In the genomic region with DNA sequence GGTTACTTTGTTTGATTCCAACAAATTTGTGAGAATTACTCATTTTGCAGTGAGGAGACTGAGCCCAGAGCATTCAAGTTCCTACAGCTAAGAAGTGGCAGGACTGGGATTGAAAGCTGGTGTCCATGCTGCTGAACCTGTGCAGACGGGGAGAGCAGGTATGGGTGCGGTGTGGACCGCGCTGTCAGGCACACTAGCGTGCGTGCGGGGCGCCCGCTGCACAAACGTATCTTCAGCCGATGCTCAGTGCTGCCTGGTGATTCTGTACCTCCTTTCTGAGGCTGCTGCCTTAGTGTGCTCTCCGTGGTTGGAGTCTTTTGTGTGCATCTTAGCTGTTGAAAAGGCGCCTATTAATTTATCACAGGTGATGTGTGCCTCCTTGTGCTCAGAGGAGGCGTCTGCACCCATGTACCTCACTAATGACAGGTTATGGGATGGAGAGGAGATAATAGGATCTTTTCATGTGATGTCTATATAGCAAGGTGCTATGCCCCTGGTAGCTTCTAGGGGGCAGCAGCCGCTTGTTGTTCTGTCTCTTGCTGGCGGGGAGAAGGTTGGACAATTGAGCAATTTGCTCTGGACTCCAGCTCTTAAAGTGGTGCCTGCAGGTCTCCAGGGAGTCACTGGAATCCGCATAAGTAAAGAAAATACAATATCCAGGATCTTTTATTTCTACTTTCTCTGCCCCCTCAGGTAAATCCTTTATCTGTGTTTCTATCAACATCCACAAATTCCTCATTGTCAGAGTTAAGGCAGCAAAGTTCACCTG, we compare ENCODE assay signal across 8 cellular contexts. TPM values are rescaled to one million over a fixed set of nuclear protein-coding genes. Genes with fewer than 3 reads are reported as not detected.
DNase-seq lines count a peak whose midpoint lies in the region; ATAC-seq, FAIRE-seq and TF ChIP-seq lines count a peak whose summit lies in the region.

No MANE protein-coding gene starts in this region.

- H3K4me3 Mint-ChIP-seq in activated CD4-positive, alpha-beta memory T cell treated with anti-CD3 and anti-CD28 coated beads for 36 hours = no peak overlapping the region

- H3K4me1 Mint-ChIP-seq in activated CD4-positive, alpha-beta memory T cell treated with anti-CD3 and anti-CD28 coated beads for 36 hours (ENCODE audit: low read depth) = peaks cover 39% of the 10 kb centered on the region

- peaks cover 2% of the 10 kb centered on the region for H3K36me3 Mint-ChIP-seq in activated CD4-positive, alpha-beta memory T cell treated with anti-CD3 and anti-CD28 coated beads for 36 hours

- H3K36me3 ChIP-seq in H1 (ENCODE audit: control insufficient read depth in 2 of 4, insufficient read depth in 4 of 4, low read length in 3 of 4) (no peaks in the 10 kb centered on the region), thyroid gland (no peaks in the 10 kb centered on the region)

- TF ChIP-seq RAD21 in H1 (IDR thresholded peaks at IDR 0.05 in 1 of 2, conservative IDR thresholded peaks at IDR 0.05 in 1 of 2; ENCODE audit: low read depth in 2 of 2, low read length in 2 of 2) = peak; percentile 84

- intact Hi-C loops in activated CD4-positive, alpha-beta memory T cell treated with anti-CD3 and anti-CD28 coated beads for 36 hours (cut with micrococcal nuclease) = no loop called here
- intact Hi-C loops in thyroid gland (cut with DNase I) = no loop called here

- H2BK5ac ChIP-seq in H1 (ENCODE audit: low read depth, low read length) = no peak overlapping the region

- peak; percentile 96 for DNase-seq in DMS153 treated with DMSO at 0.1 percent for 48 hours (lab: John Stamatoyannopoulos, UW; ENCODE audit: unreplicated experiment)
- peak; percentile 73 for DNase-seq in HT1080 (ENCODE audit: low read depth)
- DNase-seq in NCI-H82 (lab: John Stamatoyannopoulos, UW) = peak; percentile 95
- DNase-seq in activated CD4-positive, alpha-beta memory T cell treated with anti-CD3 and anti-CD28 coated beads for 36 hours = peak; percentile 67
- no peak for DNase-seq in H1 (ENCODE audit: low read depth in 1 of 2, low spot score in 2 of 2)
- peak; percentile 18 for DNase-seq in middle frontal gyrus (ENCODE audit: extremely low spot score, low spot score)
- DNase-seq in thyroid gland = peak; percentile 75 to 79

- H4K91ac ChIP-seq in H1 (replicated peaks; ENCODE audit: insufficient read length, low read length) = peak overlapping the region; percentile 41

- WGBS in H1 (ENCODE audit: extremely low coverage in 1 of 2, insufficient coverage in 1 of 2, insufficient read length in 1 of 2, insufficient replicate concordance in 2 of 2, low coverage in 1 of 2, low lambda C conversion rate in 2 of 2, missing lambda C conversion rate in 1 of 2), 2 experiments = 61% methylated on average over 17 of the region's 17 CpGs; no CpG with 5 or more reads in 1 of the 2 experiments
- 49 to 59% methylated on average over 12 to 17 of the region's 17 CpGs for WGBS in thyroid gland, 2 donors

- H2BK120ac ChIP-seq in H1 (replicated peaks; ENCODE audit: low read depth, low read length) = no peak overlapping the region

- H3K4me3 ChIP-seq in H1 (ENCODE audit: extremely low read depth in 1 of 4, insufficient read depth in 2 of 4, low read depth in 3 of 4, low read length in 4 of 4) (no peak overlapping the region), thyroid gland (replicated peaks in 1 of 3) (no peak overlapping the region)

- peaks cover 8% of the 10 kb centered on the region; the same call in 1 of the 2 replicates for H3K79me1 ChIP-seq in H1 (ENCODE audit: low read depth, low read length)

- H3K4me2 ChIP-seq in H1 (ENCODE audit: insufficient read depth in 1 of 2, low read depth in 2 of 2, low read length in 2 of 2) = no peak overlapping the region

- no peaks in the 10 kb centered on the region for H3K23me2 ChIP-seq in H1 (ENCODE audit: low read depth, low read length)

- H2BK20ac ChIP-seq in H1 (ENCODE audit: low read length) = no peak overlapping the region

- TF ChIP-seq CTCF in H1 (IDR thresholded peaks at IDR 0.05; ENCODE audit: control extremely low read depth in 1 of 3, insufficient read depth in 1 of 3, low read depth in 1 of 3, low read length in 3 of 3) (peak; percentile 51 to 89 (median 77)), thyroid gland (IDR thresholded peaks at IDR 0.05) (peak; percentile 68 to 93 (median 80))

- no peak overlapping the region for H3K14ac ChIP-seq in H1 (ENCODE audit: insufficient read length)

- H3K18ac ChIP-seq in H1 (ENCODE audit: extremely low read depth, low read length) = peak overlapping the region; percentile 63; the same call in 1 of the 2 replicates

- no peaks in the 10 kb centered on the region for H3K9me3 ChIP-seq in H1 (ENCODE audit: insufficient read depth in 2 of 2, low read depth in 1 of 2, low read length in 1 of 2)
- H3K9me3 ChIP-seq in thyroid gland = no peaks in the 10 kb centered on the region

- no peaks in the 10 kb centered on the region for H3K9me3 Mint-ChIP-seq in activated CD4-positive, alpha-beta memory T cell treated with anti-CD3 and anti-CD28 coated beads for 36 hours

- no peak overlapping the region for H3K4ac ChIP-seq in H1 (replicated peaks; ENCODE audit: insufficient read length, low read depth, low read length)

- no peaks in the 10 kb centered on the region for H3K27me3 Mint-ChIP-seq in activated CD4-positive, alpha-beta memory T cell treated with anti-CD3 and anti-CD28 coated beads for 36 hours

- no peak for TF ChIP-seq EP300 in H1 (IDR thresholded peaks at IDR 0.05; ENCODE audit: borderline replicate concordance in 1 of 2, low read depth in 2 of 2, low read length in 2 of 2)

- no peak overlapping the region for H3K56ac ChIP-seq in H1 (replicated peaks; ENCODE audit: insufficient read length, low read depth, low read length)

- peak overlapping the region; percentile 74; the same call in 1 of the 2 replicates for H2BK15ac ChIP-seq in H1 (ENCODE audit: low read length)

- ATAC-seq in HG03565 (IDR thresholded peaks at IDR 0.05; ENCODE audit: unreplicated experiment) = no peak

- FAIRE-seq in H1 (lab: Jason Lieb, UNC) = peak; percentile 79

- H2AK5ac ChIP-seq in H1 (ENCODE audit: low read depth, low read length) = no peak overlapping the region

- H3K4me1 ChIP-seq in H1 (replicated peaks in 1 of 4; ENCODE audit: control insufficient read depth in 3 of 4, insufficient read depth in 4 of 4, low read length in 3 of 4) (peaks cover 3 to 12% (median 5%) of the 10 kb centered on the region in 4 experiments; a peak in 6 of 7 replicates), thyroid gland (peaks cover 17 to 33% of the 10 kb centered on the region in 2 donors)

- peaks cover 1 to 3% of the 10 kb centered on the region in 2 experiments for H4K20me1 ChIP-seq in H1 (replicated peaks in 1 of 2; ENCODE audit: control insufficient read depth in 1 of 2, insufficient read depth in 2 of 2, low read length in 2 of 2)

- H3K27ac Mint-ChIP-seq in activated CD4-positive, alpha-beta memory T cell treated with anti-CD3 and anti-CD28 coated beads for 36 hours = no peak overlapping the region

- H2BK12ac ChIP-seq in H1 (ENCODE audit: low read depth, low read length) = peak overlapping the region; percentile 83

- no peak overlapping the region for H3K9ac ChIP-seq in H1 (replicated peaks in 1 of 4; ENCODE audit: extremely low read depth in 1 of 4, low read depth in 3 of 4, low read length in 3 of 4)

- TF ChIP-seq POLR2A in H1 (IDR thresholded peaks at IDR 0.05; ENCODE audit: control extremely low read depth in 1 of 2, low read depth in 2 of 2, low read length in 2 of 2) (no peak), thyroid gland (IDR thresholded peaks at IDR 0.05) (no peak)

- POLR2A ChIA-PET in activated CD4-positive, alpha-beta memory T cell treated with anti-CD3 and anti-CD28 coated beads for 36 hours (lab: Charles Lee) = no interaction called here
- POLR2A ChIA-PET in H1 (lab: Charles Lee; ENCODE audit: partially characterized antibody) = interaction anchor here (0.8 to 1.6 kb wide), 3 partner anchors 10 to 473 kb away, joined by 3 to 7 read pairs (median 5); a partner anchor contains a TSS

- H3K23ac ChIP-seq in H1 (ENCODE audit: insufficient read length) = no peak overlapping the region

- peaks cover 3 to 34% of the 10 kb centered on the region in 2 experiments; a peak in 2 of 4 replicates for H3K79me2 ChIP-seq in H1 (ENCODE audit: control insufficient read depth in 1 of 2, insufficient read depth in 2 of 2, low read length in 2 of 2)

- no peak overlapping the region for H4K8ac ChIP-seq in H1 (ENCODE audit: extremely low read depth, insufficient read depth, low read length)

- H3K27me3 ChIP-seq in H1 (replicated peaks in 1 of 4; ENCODE audit: control insufficient read depth in 3 of 4, extremely low read depth in 1 of 4, insufficient read depth in 3 of 4, low read length in 3 of 4) (no peaks in the 10 kb centered on the region), thyroid gland (no peaks in the 10 kb centered on the region)

- CTCF ChIA-PET in activated CD4-positive, alpha-beta memory T cell treated with anti-CD3 and anti-CD28 coated beads for 36 hours (lab: Charles Lee) = interaction anchor here (0.7 to 9.9 kb wide), 23 partner anchors 12 to 456 kb away, joined by 3 to 159 read pairs (median 5); a partner anchor contains a TSS
- CTCF ChIA-PET in H1 (lab: Charles Lee; ENCODE audit: partially characterized antibody) = interaction anchor here (0.7 to 9.1 kb wide), 59 partner anchors 9 to 465 kb away, joined by 3 to 78 read pairs (median 4); a partner anchor contains a TSS

- no peak overlapping the region for H3K27ac ChIP-seq in H1 (ENCODE audit: low read depth, low read length)
- no peak overlapping the region for H3K27ac ChIP-seq in thyroid gland

- H2AFZ ChIP-seq in H1 (ENCODE audit: low read length) = no peak overlapping the region

- no peak overlapping the region for H4K5ac ChIP-seq in H1 (ENCODE audit: insufficient read length, low read depth, low read length)

RNA-seq across cellular contexts. Expression of a gene that starts 32.5 kb away (rescaled TPM):
- total RNA-seq in HT1080 (2014; rRNA removed; shearing (Covaris generic)) = 17.7 and 20.4 TPM in 2 replicates
- 9.0 and 11.5 TPM in 2 replicates for polyA plus RNA-seq in HT1080 (2015; cell fraction: cytosol; rRNA removed)
- 13.6 and 15.3 TPM in 2 replicates for polyA plus RNA-seq in HT1080 (2015; cell fraction: nucleus; rRNA removed)
- 10 to 100 TPM; 17.3 to 17.6 TPM for total RNA-seq in activated CD4-positive, alpha-beta memory T cell treated with anti-CD3 and anti-CD28 coated beads for 36 hours
- 19.8 and 25.5 TPM in 2 replicates for total RNA-seq in H1 (2021; fragmentation: NEBNext Ultra II Directional; extraction: Animal tissue kit (Norgen Biotek cat#: 25700))
- 13.0 and 24.0 TPM in 2 replicates for polyA plus RNA-seq in H1 (2011; rRNA removed)
- polyA plus RNA-seq in H1 (2011; cell fraction: cytosol; rRNA removed) = 19.1 TPM
- polyA plus RNA-seq in H1 (2011; cell fraction: nucleus; rRNA removed) = 23.0 TPM
- polyA plus RNA-seq in H1 (2012, experiment 1 of 2) = 12.3 to 26.3 TPM (median 24.9 TPM) in 4 replicates
- polyA plus RNA-seq in H1 (2012, experiment 2 of 2) = 22.9 TPM
- 20.4 TPM for polyA plus RNA-seq in H1 (2013, experiment 1 of 2)
- 23.6 TPM for polyA plus RNA-seq in H1 (2013, experiment 2 of 2)
- polyA minus RNA-seq in H1 (2011; rRNA and poly(A)+ RNA removed) = 7.1 and 7.4 TPM in 2 replicates
- polyA minus RNA-seq in H1 (2011; cell fraction: cytosol; rRNA and poly(A)+ RNA removed) = 11.6 TPM
- 10.0 TPM for polyA minus RNA-seq in H1 (2011; cell fraction: nucleus; rRNA and poly(A)+ RNA removed)
- total RNA-seq in thyroid gland = 10 to 100 TPM; 14.0 to 28.4 (median 20.7) TPM

RNA-seq across cellular contexts. Expression of a gene that starts 35.0 kb away (rescaled TPM):
- total RNA-seq in HT1080 (2014; rRNA removed; shearing (Covaris generic)) = 71.0 and 78.0 TPM in 2 replicates
- polyA plus RNA-seq in HT1080 (2015; cell fraction: cytosol; rRNA removed) = 61.9 and 66.7 TPM in 2 replicates
- 43.0 and 44.7 TPM in 2 replicates for polyA plus RNA-seq in HT1080 (2015; cell fraction: nucleus; rRNA removed)
- total RNA-seq in activated CD4-positive, alpha-beta memory T cell treated with anti-CD3 and anti-CD28 coated beads for 36 hours = 10 to 100 TPM; 32.0 to 32.8 TPM
- total RNA-seq in H1 (2021; fragmentation: NEBNext Ultra II Directional; extraction: Animal tissue kit (Norgen Biotek cat#: 25700)) = 78.3 and 79.9 TPM in 2 replicates
- polyA plus RNA-seq in H1 (2011; rRNA removed) = 30.9 and 34.3 TPM in 2 replicates
- 47.3 TPM for polyA plus RNA-seq in H1 (2011; cell fraction: cytosol; rRNA removed)
- 42.0 TPM for polyA plus RNA-seq in H1 (2011; cell fraction: nucleus; rRNA removed)
- polyA plus RNA-seq in H1 (2012, experiment 1 of 2) = 56.9 to 66.5 TPM (median 58.3 TPM) in 4 replicates
- 39.2 TPM for polyA plus RNA-seq in H1 (2012, experiment 2 of 2)
- polyA plus RNA-seq in H1 (2013, experiment 1 of 2) = 67.7 TPM
- 66.3 TPM for polyA plus RNA-seq in H1 (2013, experiment 2 of 2)
- 91.2 and 91.8 TPM in 2 replicates for polyA minus RNA-seq in H1 (2011; rRNA and poly(A)+ RNA removed)
- polyA minus RNA-seq in H1 (2011; cell fraction: cytosol; rRNA and poly(A)+ RNA removed) = 26.5 TPM
- polyA minus RNA-seq in H1 (2011; cell fraction: nucleus; rRNA and poly(A)+ RNA removed) = 45.0 TPM
- total RNA-seq in thyroid gland = 10 to 100 TPM; 24.2 to 30.3 (median 27.5) TPM

RNA-seq across cellular contexts. Expression of a gene that starts 57.5 kb away (rescaled TPM):
- 0.13 TPM in 1 of 2 replicates, not detected in the other for total RNA-seq in HT1080 (2014; rRNA removed; shearing (Covaris generic))
- polyA plus RNA-seq in HT1080 (2015; cell fraction: cytosol; rRNA removed) = 0.50 TPM in 1 of 2 replicates, not detected in the other
- polyA plus RNA-seq in HT1080 (2015; cell fraction: nucleus; rRNA removed) = 0.26 and 0.61 TPM in 2 replicates
- total RNA-seq in activated CD4-positive, alpha-beta memory T cell treated with anti-CD3 and anti-CD28 coated beads for 36 hours = under 1 TPM in 1 of 2 experiments, not detected in 1; 0.36 TPM
- 0.30 and 0.38 TPM in 2 replicates for total RNA-seq in H1 (2021; fragmentation: NEBNext Ultra II Directional; extraction: Animal tissue kit (Norgen Biotek cat#: 25700))
- 0.09 and 0.15 TPM in 2 replicates for polyA plus RNA-seq in H1 (2011; rRNA removed)
- 0.18 TPM for polyA plus RNA-seq in H1 (2011; cell fraction: cytosol; rRNA removed)
- polyA plus RNA-seq in H1 (2011; cell fraction: nucleus; rRNA removed) = 0.16 TPM
- 0.83 to 1.3 TPM (median 0.98 TPM) in 4 replicates for polyA plus RNA-seq in H1 (2012, experiment 1 of 2)
- polyA plus RNA-seq in H1 (2012, experiment 2 of 2) = not detected
- polyA plus RNA-seq in H1 (2013, experiment 1 of 2) = 0.85 TPM
- 0.72 TPM for polyA plus RNA-seq in H1 (2013, experiment 2 of 2)
- 0.38 TPM in 1 of 2 replicates, not detected in the other for polyA minus RNA-seq in H1 (2011; rRNA and poly(A)+ RNA removed)
- polyA minus RNA-seq in H1 (2011; cell fraction: cytosol; rRNA and poly(A)+ RNA removed) = not detected
- not detected for polyA minus RNA-seq in H1 (2011; cell fraction: nucleus; rRNA and poly(A)+ RNA removed)
- total RNA-seq in thyroid gland = under 1 TPM in 2 of 4 donors, not detected in 2; 0.54 to 0.89 TPM

Comparison
In these comparisons a context has a peak if more than half of its experiments do, and no peak if none do; other contexts are left out.
1. DNase-seq: peak in DMS153 treated with DMSO at 0.1 percent for 48 hours (single experiment), HT1080 (single experiment), NCI-H82 (single experiment), activated CD4-positive, alpha-beta memory T cell treated with anti-CD3 and anti-CD28 coated beads for 36 hours (single experiment), middle frontal gyrus (single experiment) and thyroid gland (2 of 2); none in H1 (0 of 2).